ENCODE assay signal across 17 cellular contexts in the genomic region with DNA sequence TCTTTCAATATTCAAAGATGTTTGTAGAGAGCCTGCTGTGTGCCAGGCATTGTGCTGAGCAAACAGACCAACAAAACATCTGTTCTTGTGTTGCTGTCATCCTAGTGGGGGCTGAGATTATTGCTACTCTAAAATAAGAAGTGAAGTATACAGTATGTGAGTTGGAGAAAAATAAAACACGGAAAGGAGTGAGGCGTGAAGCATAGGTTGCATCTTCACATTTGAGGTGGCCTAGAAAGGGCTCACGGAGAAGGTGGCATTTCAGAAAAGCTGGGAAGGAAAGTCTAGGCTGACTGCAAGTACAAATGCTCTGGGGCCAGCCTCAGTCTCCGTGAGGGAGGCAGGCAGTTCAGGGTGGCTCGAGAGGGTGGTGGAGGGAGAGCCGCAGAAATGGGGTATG.
DNase-seq lines count a peak whose midpoint lies in the region; ATAC-seq and TF ChIP-seq lines count a peak whose summit lies in the region.
"Had no signal": no experiment of that assay in that cellular context is flagged by ENCODE, and none has a peak within 500 bp of the region (broad histone marks: within the 10 kb centered on the region; RNA-seq: fewer than 3 reads in every experiment).

No MANE protein-coding gene starts in this region.

- H3K36me3 Mint-ChIP-seq in endodermal cell (ENCODE audit: low read depth) (no peaks in the 10 kb centered on the region), nephron progenitor cell (ENCODE audit: low read depth) (no peaks in the 10 kb centered on the region)
- H3K36me3 Mint-ChIP-seq in naive thymus-derived CD8-positive, alpha-beta T cell = no peaks in the 10 kb centered on the region

- ATAC-seq in Right ventricle myocardium superior (ENCODE audit: poor library complexity) = no peak
- ATAC-seq in heart left ventricle = no peak
- no peak for ATAC-seq in upper lobe of left lung (ENCODE audit: low FRiP score in 2 of 2)
- no peak for ATAC-seq in naive thymus-derived CD8-positive, alpha-beta T cell

- H3K4me3 Mint-ChIP-seq in endodermal cell (no peak overlapping the region), nephron progenitor cell (no peak overlapping the region)
- no peak overlapping the region for H3K4me3 Mint-ChIP-seq in naive thymus-derived CD8-positive, alpha-beta T cell
- H3K4me3 Mint-ChIP-seq: activated naive CD4-positive, alpha-beta T cell treated with anti-CD3 and anti-CD28 coated beads for 36 hours had no signal

- intact Hi-C loops in Right ventricle myocardium superior (cut with DNase I) (no loop called here), heart left ventricle (cut with DNase I) (no loop called here), posterior cingulate gyrus (cut with DNase I) (no loop called here)

- 86 to 95% (median 89%) methylated on average over 6 of the region's 6 CpGs for WGBS in heart left ventricle, 4 donors
- WGBS in endodermal cell (ENCODE audit: insufficient coverage in 1 of 2, insufficient read length in 1 of 2), 2 experiments = 93 to 96% methylated on average over 6 of the region's 6 CpGs
- 87 to 91% methylated on average over 6 of the region's 6 CpGs for whole genome bisulfite sequencing in upper lobe of left lung, 2 donors

- H3K27ac ChIP-seq in heart left ventricle (peak overlapping the region in 4 of 12 donors; percentile 1 to 57 (median 27)), endodermal cell (ENCODE audit: low read depth, low read length) (no peak overlapping the region), upper lobe of left lung (peak overlapping the region; percentile 8 to 74 (median 48))

- H3K9me3 ChIP-seq in heart left ventricle = no peaks in the 10 kb centered on the region
- H3K9me3 ChIP-seq in endodermal cell (ENCODE audit: control insufficient read depth, low read length) = no peaks in the 10 kb centered on the region
- no peaks in the 10 kb centered on the region for H3K9me3 ChIP-seq in upper lobe of left lung
- H3K9me3 ChIP-seq: testis had no signal

- no peak overlapping the region for H3K9ac ChIP-seq in endodermal cell (ENCODE audit: extremely low read depth, low read length, poor library complexity, severe bottlenecking)
- H3K9ac ChIP-seq: parathyroid adenoma had no signal

- no peaks in the 10 kb centered on the region for H3K27me3 ChIP-seq in heart left ventricle
- no peaks in the 10 kb centered on the region for H3K27me3 ChIP-seq in endodermal cell (ENCODE audit: control insufficient read depth, insufficient read depth, low read length, poor library complexity, severe bottlenecking)
- H3K27me3 ChIP-seq in upper lobe of left lung = no peaks in the 10 kb centered on the region
- H3K27me3 ChIP-seq: testis had no signal

- H3K4me3 ChIP-seq in heart left ventricle (no peak overlapping the region), endodermal cell (ENCODE audit: low read length) (no peak overlapping the region), upper lobe of left lung (no peak overlapping the region)
- H3K4me3 ChIP-seq: testis had no signal

- POLR2A ChIA-PET in naive thymus-derived CD8-positive, alpha-beta T cell (lab: Charles Lee) = no interaction called here

- no peak for TF ChIP-seq CTCF in heart left ventricle (IDR thresholded peaks at IDR 0.05)
- peak; percentile 33 for TF ChIP-seq CTCF in endodermal cell (conservative IDR thresholded peaks at IDR 0.05)
- no peak for TF ChIP-seq CTCF in nephron progenitor cell (IDR thresholded peaks at IDR 0.05)
- TF ChIP-seq CTCF in upper lobe of left lung (IDR thresholded peaks at IDR 0.05) = no peak

- TF ChIP-seq POLR2A in heart left ventricle (IDR thresholded peaks at IDR 0.05) (no peak), upper lobe of left lung (IDR thresholded peaks at IDR 0.05) (no peak)

- H3K27me3 Mint-ChIP-seq in endodermal cell (ENCODE audit: insufficient read depth) (no peaks in the 10 kb centered on the region), nephron progenitor cell (ENCODE audit: low read depth, poor library complexity) (peaks cover 9% of the 10 kb centered on the region)
- peaks cover 0 to 19% (median 0%) of the 10 kb centered on the region in 5 donors for H3K27me3 Mint-ChIP-seq in naive thymus-derived CD8-positive, alpha-beta T cell

- TF ChIP-seq EP300 in upper lobe of left lung (IDR thresholded peaks at IDR 0.05) = no peak

- peaks cover 6% of the 10 kb centered on the region for H3K4me1 Mint-ChIP-seq in endodermal cell
- H3K4me1 Mint-ChIP-seq in nephron progenitor cell = peaks cover 31% of the 10 kb centered on the region
- H3K4me1 Mint-ChIP-seq in naive thymus-derived CD8-positive, alpha-beta T cell = no peaks in the 10 kb centered on the region

- H3K36me3 ChIP-seq in heart left ventricle (no peaks in the 10 kb centered on the region), endodermal cell (ENCODE audit: control insufficient read depth, insufficient read depth, low read length) (no peaks in the 10 kb centered on the region), upper lobe of left lung (no peaks in the 10 kb centered on the region)

- no peak overlapping the region for H3K27ac Mint-ChIP-seq in endodermal cell
- peak overlapping the region; percentile 29 for H3K27ac Mint-ChIP-seq in nephron progenitor cell
- no peak overlapping the region for H3K27ac Mint-ChIP-seq in naive thymus-derived CD8-positive, alpha-beta T cell
- H3K27ac Mint-ChIP-seq: activated naive CD4-positive, alpha-beta T cell treated with anti-CD3 and anti-CD28 coated beads for 36 hours had no signal

- DNase-seq in Right ventricle myocardium superior (peak; percentile 21), heart left ventricle (no peak), endodermal cell (no peak), nephron progenitor cell (no peak), upper lobe of left lung (no peak), posterior cingulate gyrus (no peak), AML-193 (lab: John Stamatoyannopoulos, UW) (no peak)
- DNase-seq in naive thymus-derived CD8-positive, alpha-beta T cell = no peak
- DNase-seq: activated CD4-positive, alpha-beta T cell treated with anti-CD3 and anti-CD28 coated beads, Interleukin-2, amount 50 U/mL, for 48 hours; activated naive CD4-positive, alpha-beta T cell treated with anti-CD3 and anti-CD28 coated beads for 36 hours; DMS79; hypothalamus; NCI-H146; NCI-H446; stimulated activated CD4-positive, alpha-beta T cell treated with anti-CD3 and anti-CD28 coated beads, Interleukin-12 subunit alpha, Interleukin-12 subunit beta, amount 100 ng/mL, for 4 hours; testis had no signal

- H3K4me1 ChIP-seq in heart left ventricle (peaks cover 0 to 28% (median 10%) of the 10 kb centered on the region in 12 donors), endodermal cell (ENCODE audit: control insufficient read depth, insufficient read depth, low read length) (no peaks in the 10 kb centered on the region), upper lobe of left lung (peaks cover 11 to 27% (median 15%) of the 10 kb centered on the region in 4 donors)

- no peaks in the 10 kb centered on the region for H3K9me3 Mint-ChIP-seq in endodermal cell
- no peaks in the 10 kb centered on the region for H3K9me3 Mint-ChIP-seq in nephron progenitor cell
- no peaks in the 10 kb centered on the region for H3K9me3 Mint-ChIP-seq in naive thymus-derived CD8-positive, alpha-beta T cell
- H3K9me3 Mint-ChIP-seq: activated naive CD4-positive, alpha-beta T cell treated with anti-CD3 and anti-CD28 coated beads for 36 hours had no signal
